ENCODE assay signal across 1 cellular context in genomic region chr11:72778535-72779494, GRCh38.
TF ChIP-seq lines count a peak whose summit lies in the region.

No MANE protein-coding gene starts in this region.

TF ChIP-seq in HepG2, 621 proteins besides CTCF, POLR2A, EP300 and RAD21 (continued from another document and continues in another):
- no peak; the same call in 1 of the 2 replicates for TF ChIP-seq ZNF784 (CRISPR knock-in tag; IDR thresholded peaks at IDR 0.05; ENCODE audit: borderline replicate concordance)
- no peak for TF ChIP-seq ZNF570 (CRISPR knock-in tag; IDR thresholded peaks at IDR 0.05; ENCODE audit: borderline replicate concordance)
- TF ChIP-seq ZBTB8A (CRISPR knock-in tag; IDR thresholded peaks at IDR 0.05; ENCODE audit: borderline replicate concordance, low read depth): 0 out of 2 replicates have a peak, but pooled peaks have one; percentile 10
- no peak for TF ChIP-seq ELK4 (CRISPR knock-in tag; IDR thresholded peaks at IDR 0.05; ENCODE audit: borderline replicate concordance)
- TF ChIP-seq ZNF333 (CRISPR knock-in tag; IDR thresholded peaks at IDR 0.05; ENCODE audit: borderline replicate concordance): peak; percentile 32; the same call in 1 of the 2 replicates
- TF ChIP-seq ZNF597 (CRISPR knock-in tag; IDR thresholded peaks at IDR 0.05): no peak
- TF ChIP-seq ARHGAP35 (CRISPR knock-in tag; IDR thresholded peaks at IDR 0.05; ENCODE audit: borderline replicate concordance): no peak
- TF ChIP-seq ZNF33A (CRISPR knock-in tag; IDR thresholded peaks at IDR 0.05; ENCODE audit: borderline replicate concordance): no peak
- no peak for TF ChIP-seq ZNF264 (CRISPR knock-in tag; IDR thresholded peaks at IDR 0.05)
- peak; percentile 29 for TF ChIP-seq ARID5B (CRISPR knock-in tag; IDR thresholded peaks at IDR 0.05)
- TF ChIP-seq ZBTB20 (CRISPR knock-in tag; IDR thresholded peaks at IDR 0.05; ENCODE audit: borderline replicate concordance, low read depth): no peak
- TF ChIP-seq GABPB1 (CRISPR knock-in tag; IDR thresholded peaks at IDR 0.05): peak; percentile 33; the same call in 1 of the 2 replicates
- TF ChIP-seq ZNF276 (CRISPR knock-in tag; IDR thresholded peaks at IDR 0.05; ENCODE audit: low read depth): no peak
- peak; percentile 87 for TF ChIP-seq ZNF460 (CRISPR knock-in tag; IDR thresholded peaks at IDR 0.05; ENCODE audit: borderline replicate concordance)
- TF ChIP-seq SP5 (CRISPR knock-in tag; IDR thresholded peaks at IDR 0.05; ENCODE audit: borderline replicate concordance, low read depth): peak; percentile 82
- no peak for TF ChIP-seq RARG (CRISPR knock-in tag; IDR thresholded peaks at IDR 0.05; ENCODE audit: low read depth)
- no peak for TF ChIP-seq EZH2 (conservative IDR thresholded peaks at IDR 0.05; ENCODE audit: low read depth, low read length)
- peak; percentile 71; the same call in 1 of the 2 replicates for TF ChIP-seq DRAP1 (CRISPR knock-in tag; IDR thresholded peaks at IDR 0.05)
- TF ChIP-seq MXD1 (CRISPR knock-in tag; IDR thresholded peaks at IDR 0.05): no peak; the same call in 1 of the 2 replicates
- TF ChIP-seq ZNF549 (CRISPR knock-in tag; IDR thresholded peaks at IDR 0.05): no peak
- TF ChIP-seq POLR2AphosphoS5 (IDR thresholded peaks at IDR 0.05; ENCODE audit: low read depth, low read length): peak; percentile 65
- TF ChIP-seq ZNF383 (CRISPR knock-in tag; IDR thresholded peaks at IDR 0.05; ENCODE audit: borderline replicate concordance): no peak
- no peak for TF ChIP-seq LCORL (IDR thresholded peaks at IDR 0.05)
- TF ChIP-seq LCORL (CRISPR knock-in tag; IDR thresholded peaks at IDR 0.05): 0 out of 2 replicates have a peak, but pooled peaks have one; percentile 15
- 0 out of 2 replicates have a peak, but pooled peaks have one; percentile 17 for TF ChIP-seq SALL2 (CRISPR knock-in tag; IDR thresholded peaks at IDR 0.05)
- no peak for TF ChIP-seq ZNF280B (CRISPR knock-in tag; IDR thresholded peaks at IDR 0.05; ENCODE audit: borderline replicate concordance)
- no peak for TF ChIP-seq TRIM22 (IDR thresholded peaks at IDR 0.05)
- TF ChIP-seq E2F1 (CRISPR knock-in tag; IDR thresholded peaks at IDR 0.05): no peak
- no peak; the same call in 1 of the 2 replicates for TF ChIP-seq ZNF136 (CRISPR knock-in tag; IDR thresholded peaks at IDR 0.05; ENCODE audit: low read depth)
- TF ChIP-seq MIER2 (CRISPR knock-in tag; IDR thresholded peaks at IDR 0.05): no peak
- no peak for TF ChIP-seq ZXDC (CRISPR knock-in tag; IDR thresholded peaks at IDR 0.05)
- no peak for TF ChIP-seq ZNF510 (CRISPR knock-in tag; IDR thresholded peaks at IDR 0.05; ENCODE audit: low read depth)
- TF ChIP-seq FOXJ3 (CRISPR knock-in tag; IDR thresholded peaks at IDR 0.05; ENCODE audit: borderline replicate concordance): no peak
- TF ChIP-seq JUND (CRISPR knock-in tag; IDR thresholded peaks at IDR 0.05): no peak
- TF ChIP-seq AKAP8 (CRISPR knock-in tag; IDR thresholded peaks at IDR 0.05): 0 out of 2 replicates have a peak, but pooled peaks have one; percentile 29
- no peak for TF ChIP-seq ZBED4 (CRISPR knock-in tag; IDR thresholded peaks at IDR 0.05; ENCODE audit: borderline replicate concordance)
- TF ChIP-seq ZNF839 (CRISPR knock-in tag; IDR thresholded peaks at IDR 0.05; ENCODE audit: borderline replicate concordance): no peak
- TF ChIP-seq DR1 (CRISPR knock-in tag; IDR thresholded peaks at IDR 0.05): no peak
